ENCODE assay signal across 20 cellular contexts in genomic region chr12:93886533-93887511, GRCh38.
DNase-seq lines count a peak whose midpoint lies in the region; TF ChIP-seq lines count a peak whose summit lies in the region.
"Had no signal": no experiment of that assay in that cellular context is flagged by ENCODE, and none has a peak within 500 bp of the region (broad histone marks: within the 10 kb centered on the region; RNA-seq: fewer than 3 reads in every experiment).

No MANE protein-coding gene starts in this region.

- peak overlapping the region; percentile 53 for H3K4me2 ChIP-seq in smooth muscle cell

- H3K9me3 ChIP-seq in smooth muscle cell (replicated peaks; ENCODE audit: low read depth) = no peaks in the 10 kb centered on the region
- H3K9me3 ChIP-seq: gastroesophageal sphincter, psoas muscle had no signal

- H3F3A ChIP-seq in smooth muscle cell (ENCODE audit: low read depth) = no peaks in the 10 kb centered on the region

- H3K79me2 ChIP-seq in smooth muscle cell (ENCODE audit: low read depth) = no peaks in the 10 kb centered on the region

- DNase-seq in ELR (ENCODE audit: low read depth) = peak; percentile 65
- DNase-seq in NCI-H226 = peak; percentile 72
- peak; percentile 45 for DNase-seq in fibroblast of peridontal ligament (ENCODE audit: extremely low read depth)
- no peak for DNase-seq in smooth muscle cell (lab: John Stamatoyannopoulos, UW; ENCODE audit: unreplicated experiment)
- DNase-seq in RPMI8226 = no peak
- DNase-seq in mesenteric fat pad (ENCODE audit: low spot score) = no peak
- no peak for DNase-seq in head of caudate nucleus
- DNase-seq in activated T-cell treated with anti-CD3 and anti-CD28 coated beads, Interleukin-2, amount 50 U/mL, for 48 hours = no peak
- DNase-seq: activated CD4-positive, alpha-beta T cell treated with anti-CD3 and anti-CD28 coated beads for 36 hours; activated T-cell treated with anti-CD3 and anti-CD28 coated beads, Interleukin-2, amount 50 U/mL, for 72 hours; amniotic stem cell; CD4-positive, alpha-beta T cell; dermis blood vessel endothelial cell; GDM1; kidney; NCI-H1105; NCI-H446 treated with DMSO at 0.1 percent for 48 hours; OCI-M1; psoas muscle had no signal

- no peaks in the 10 kb centered on the region for H3K4me1 ChIP-seq in smooth muscle cell (ENCODE audit: low read depth)
- H3K4me1 ChIP-seq: gastroesophageal sphincter, psoas muscle had no signal

- H3K9ac ChIP-seq in smooth muscle cell (ENCODE audit: low read depth) = no peak overlapping the region

- WGBS in smooth muscle cell (ENCODE audit: low lambda C conversion rate) = 57% methylated on average over 18 of the region's 18 CpGs

- H3K27me3 ChIP-seq in smooth muscle cell (ENCODE audit: low read depth) = no peaks in the 10 kb centered on the region
- H3K27me3 ChIP-seq: gastroesophageal sphincter had no signal

- H4K20me1 ChIP-seq in smooth muscle cell (ENCODE audit: low read depth) = no peaks in the 10 kb centered on the region

- intact Hi-C loops in head of caudate nucleus (cut with DNase I) = no loop called here

- H3K27ac ChIP-seq in smooth muscle cell (ENCODE audit: low read depth) = no peak overlapping the region
- H3K27ac ChIP-seq: gastroesophageal sphincter, psoas muscle had no signal

- H3K4me3 ChIP-seq in smooth muscle cell = no peak overlapping the region
- H3K4me3 ChIP-seq: gastroesophageal sphincter, psoas muscle had no signal

- TF ChIP-seq CTCF in smooth muscle cell (IDR thresholded peaks at IDR 0.05; ENCODE audit: borderline replicate concordance, insufficient read depth, poor library complexity, severe bottlenecking) = no peak

- no peak overlapping the region for H2AFZ ChIP-seq in smooth muscle cell (ENCODE audit: low read depth)

- no peaks in the 10 kb centered on the region for H3K36me3 ChIP-seq in smooth muscle cell (ENCODE audit: low read depth)
- H3K36me3 ChIP-seq: gastroesophageal sphincter had no signal

Comparison
In these comparisons a context has a peak if more than half of its experiments do, and no peak if none do; other contexts are left out.
1. DNase-seq: peak in ELR (single experiment), NCI-H226 (single experiment) and fibroblast of peridontal ligament (single experiment); none in smooth muscle cell (single experiment), RPMI8226 (single experiment), mesenteric fat pad (single experiment), head of caudate nucleus (0 of 42) and activated T-cell treated with anti-CD3 and anti-CD28 coated beads, Interleukin-2, amount 50 U/mL, for 48 hours (0 of 2).